ENCODE assay signal across 1 cellular context in genomic region chr1:20507564-20508410, GRCh38.
A peak's percentile ranks its signal among the peaks of the same experiment; 100 is the strongest.
TF ChIP-seq lines count a peak whose summit lies in the region.

Gene MUL1 (minus strand): TSS chr1:20508151. CDS start chr1:20508024, 127 bp downstream.

TF ChIP-seq in K562, 482 proteins besides CTCF, POLR2A, EP300 and RAD21 (continued from another document and continues in another):
- TF ChIP-seq CHD7 (IDR thresholded peaks at IDR 0.05; ENCODE audit: low read depth, low read length) (no peak), ZFP30 (CRISPR knock-in tag; IDR thresholded peaks at IDR 0.05; ENCODE audit: borderline replicate concordance) (no peak), ATF2 (CRISPR knock-in tag; IDR thresholded peaks at IDR 0.05) (no peak), ZBTB9 (CRISPR knock-in tag; IDR thresholded peaks at IDR 0.05) (no peak; the same call in 1 of the 2 replicates), MCM5 (IDR thresholded peaks at IDR 0.05; ENCODE audit: low read depth) (no peak), ZNF274 (IDR thresholded peaks at IDR 0.05; ENCODE audit: borderline replicate concordance, low read depth, low read length) (no peak), DIDO1 (tag; IDR thresholded peaks at IDR 0.05; ENCODE audit: low read depth) (peak; percentile 90), CREM (IDR thresholded peaks at IDR 0.05; ENCODE audit: low read depth) (peak; percentile 99), ZNF444 (CRISPR knock-in tag; IDR thresholded peaks at IDR 0.05) (no peak), PHTF2 (CRISPR knock-in tag; IDR thresholded peaks at IDR 0.05) (no peak), RB1 (IDR thresholded peaks at IDR 0.05; ENCODE audit: low read depth) (peak; percentile 62; the same call in 1 of the 2 replicates), NFE2L1 (tag; IDR thresholded peaks at IDR 0.05; ENCODE audit: borderline replicate concordance, low read depth) (no peak), SMARCA4 (IDR thresholded peaks at IDR 0.05) (no peak), SIRT6 (IDR thresholded peaks at IDR 0.05; ENCODE audit: low read depth, low read length) (no peak), CREB1 (IDR thresholded peaks at IDR 0.05) (peak; percentile 97), CREB1 (CRISPR knock-in tag; IDR thresholded peaks at IDR 0.05) (peak; percentile 97), NONO (IDR thresholded peaks at IDR 0.05; ENCODE audit: low read depth in 2 of 2, low read length in 1 of 2) (0 out of 4 replicates have a peak, but pooled peaks of 1 of the 2 experiments have one; percentile 2), FOXM1 (IDR thresholded peaks at IDR 0.05; ENCODE audit: low read depth) (no peak), FOXM1 (CRISPR knock-in tag; IDR thresholded peaks at IDR 0.05; ENCODE audit: low read depth) (no peak), HES1 (IDR thresholded peaks at IDR 0.05; ENCODE audit: low read depth) (no peak), ZNF740 (CRISPR knock-in tag; IDR thresholded peaks at IDR 0.05) (peak; percentile 99), ZNF740 (tag; IDR thresholded peaks at IDR 0.05) (peak in 1 of 2 experiments; percentile 96; a peak in 2 of 4 replicates), ZBTB12 (CRISPR knock-in tag; IDR thresholded peaks at IDR 0.05) (peak; percentile 93), ZNF311 (CRISPR knock-in tag; IDR thresholded peaks at IDR 0.05) (no peak), RBM34 (IDR thresholded peaks at IDR 0.05; ENCODE audit: borderline replicate concordance, insufficient read depth, low read length) (no peak), TEAD2 (tag; IDR thresholded peaks at IDR 0.05) (no peak), ETS2 (tag; IDR thresholded peaks at IDR 0.05; ENCODE audit: borderline replicate concordance, poor library complexity, severe bottlenecking) (no peak), HMG20A (CRISPR knock-in tag; conservative IDR thresholded peaks at IDR 0.05) (no peak), ZNF134 (CRISPR knock-in tag; conservative IDR thresholded peaks at IDR 0.05) (no peak), RBM25 (IDR thresholded peaks at IDR 0.05; ENCODE audit: low read depth, low read length, severe bottlenecking) (no peak), HOXB6 (CRISPR knock-in tag; IDR thresholded peaks at IDR 0.05; ENCODE audit: borderline replicate concordance) (no peak), THRAP3 (IDR thresholded peaks at IDR 0.05; ENCODE audit: borderline replicate concordance) (peak; percentile 62; the same call in 1 of the 2 replicates), MCM2 (IDR thresholded peaks at IDR 0.05; ENCODE audit: low read depth) (no peak), ATF3 (IDR thresholded peaks at IDR 0.05) (peak; percentile 62; the same call in 1 of the 2 replicates), ATF3 (CRISPR knock-in tag; conservative IDR thresholded peaks at IDR 0.05) (no peak), ZBTB11 (CRISPR knock-in tag; IDR thresholded peaks at IDR 0.05) (peak in 2 of 3 experiments; percentile 67 to 95; a peak in 4 of 6 replicates), ZNF41 (CRISPR knock-in tag; conservative IDR thresholded peaks at IDR 0.05) (no peak), GATAD2A (IDR thresholded peaks at IDR 0.05) (no peak; the same call in 1 of the 2 replicates), MEF2D (tag; conservative IDR thresholded peaks at IDR 0.05; ENCODE audit: low read depth) (no peak), PTRF (tag; IDR thresholded peaks at IDR 0.05) (no peak)
